ENCODE assay signal across 24 cellular contexts in the genomic region with DNA sequence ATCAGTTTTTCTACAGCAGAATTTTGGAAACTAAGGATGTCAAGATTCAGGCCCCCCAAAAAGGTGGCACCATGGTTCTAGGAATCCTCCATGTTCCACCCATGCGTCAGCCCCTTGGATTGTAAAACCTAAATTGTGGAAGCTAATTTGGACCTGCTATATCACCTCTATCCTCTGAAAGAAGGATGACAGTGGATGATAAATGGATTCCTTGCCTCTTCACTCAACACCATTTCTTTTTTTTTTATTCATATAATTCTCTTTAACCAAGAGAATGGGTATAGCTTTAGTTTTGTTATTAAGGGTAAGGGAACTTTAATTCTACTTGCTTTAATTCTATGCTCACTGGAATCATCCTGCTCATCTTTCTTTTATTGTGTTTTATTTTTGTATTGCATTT.
DNase-seq lines count a peak whose midpoint lies in the region; ATAC-seq and TF ChIP-seq lines count a peak whose summit lies in the region.
"Had no signal": no experiment of that assay in that cellular context is flagged by ENCODE, and none has a peak within 500 bp of the region (broad histone marks: within the 10 kb centered on the region; RNA-seq: fewer than 3 reads in every experiment).

No MANE protein-coding gene starts in this region.

- peaks cover 92% of the 10 kb centered on the region for H3K79me2 ChIP-seq in GM23338 (replicated peaks; ENCODE audit: insufficient read depth)

- H3K4me1 Mint-ChIP-seq in GM23338: peaks cover 73% of the 10 kb centered on the region
- peaks cover 42% of the 10 kb centered on the region for H3K4me1 Mint-ChIP-seq in endodermal cell

- 100% methylated on average over 1 of the region's 1 CpG for WGBS in endodermal cell (ENCODE audit: insufficient coverage in 1 of 2, insufficient read length in 1 of 2), 2 experiments

- no peaks in the 10 kb centered on the region for H3K9me3 Mint-ChIP-seq in GM23338
- no peaks in the 10 kb centered on the region for H3K9me3 Mint-ChIP-seq in endodermal cell
- H3K9me3 Mint-ChIP-seq: CD8-positive, alpha-beta T cell had no signal

- no peaks in the 10 kb centered on the region for H3K27me3 ChIP-seq in GM23338 (ENCODE audit: insufficient read depth)
- H3K27me3 ChIP-seq in endodermal cell (ENCODE audit: control insufficient read depth, insufficient read depth, low read length, poor library complexity, severe bottlenecking): no peaks in the 10 kb centered on the region
- no peaks in the 10 kb centered on the region for H3K27me3 ChIP-seq in thoracic aorta (replicated peaks; ENCODE audit: insufficient read depth)
- H3K27me3 ChIP-seq in A673 (replicated peaks; ENCODE audit: insufficient read depth, low read depth, low read length, poor library complexity): no peaks in the 10 kb centered on the region
- H3K27me3 ChIP-seq: SJSA1 had no signal

- H3K27ac ChIP-seq in GM23338 (ENCODE audit: low read depth) (0 out of 2 replicates have a peak overlapping the region, but pooled peaks have one; percentile 6), SK-N-MC (peak overlapping the region; percentile 81), endodermal cell (ENCODE audit: low read depth, low read length) (no peak overlapping the region), thoracic aorta (peak overlapping the region; percentile 40 to 72), A673 (ENCODE audit: low read depth, low read length, poor library complexity, severe bottlenecking) (no peak overlapping the region)
- H3K27ac ChIP-seq: A549, PC-9, SJSA1 had no signal

- H3K36me3 ChIP-seq in GM23338 (ENCODE audit: insufficient read depth): no peaks in the 10 kb centered on the region
- no peaks in the 10 kb centered on the region for H3K36me3 ChIP-seq in SK-N-MC (ENCODE audit: insufficient read depth, low read length)
- no peaks in the 10 kb centered on the region for H3K36me3 ChIP-seq in endodermal cell (ENCODE audit: control insufficient read depth, insufficient read depth, low read length)
- no peaks in the 10 kb centered on the region for H3K36me3 ChIP-seq in thoracic aorta
- H3K36me3 ChIP-seq in A673 (ENCODE audit: insufficient read depth, low read length, poor library complexity, severe bottlenecking): no peaks in the 10 kb centered on the region
- H3K36me3 ChIP-seq: SJSA1 had no signal

- no peaks in the 10 kb centered on the region for H3K9me2 ChIP-seq in GM23338 (ENCODE audit: insufficient read depth)

- no peak overlapping the region for H2AFZ ChIP-seq in GM23338
- H2AFZ ChIP-seq: PC-9 had no signal

- H3K9me3 ChIP-seq in SK-N-MC (ENCODE audit: low read depth, low read length): no peaks in the 10 kb centered on the region
- H3K9me3 ChIP-seq in endodermal cell (ENCODE audit: control insufficient read depth, low read length): no peaks in the 10 kb centered on the region
- H3K9me3 ChIP-seq in thoracic aorta: no peaks in the 10 kb centered on the region
- H3K9me3 ChIP-seq in A673 (ENCODE audit: low read depth, low read length, poor library complexity, severe bottlenecking): no peaks in the 10 kb centered on the region
- H3K9me3 ChIP-seq: A549, Caco-2, SJSA1 had no signal

- no TSS peak for BruUV-seq in A673 (replicated peaks; lab: Mats Ljungman, UMichigan)

- H3K36me3 Mint-ChIP-seq in GM23338 (ENCODE audit: low read depth): peaks cover 7% of the 10 kb centered on the region; the same call in 1 of the 3 replicates
- H3K36me3 Mint-ChIP-seq in endodermal cell (ENCODE audit: low read depth): peaks cover 2% of the 10 kb centered on the region
- H3K36me3 Mint-ChIP-seq: CD8-positive, alpha-beta T cell had no signal

- ATAC-seq in GM23338: no peak
- ATAC-seq in thoracic aorta (ENCODE audit: insufficient number of reproducible peaks, low FRiP score, low read depth): no peak
- ATAC-seq in HG03521 (IDR thresholded peaks at IDR 0.05; ENCODE audit: unreplicated experiment): no peak
- ATAC-seq: A549; CD8-positive, alpha-beta T cell; HCT116; HepG2; Right ventricle myocardium inferior had no signal

- no peaks in the 10 kb centered on the region for H3F3A ChIP-seq in GM23338 (replicated peaks; ENCODE audit: low read depth)

- H3K27ac Mint-ChIP-seq in GM23338 (peak overlapping the region; percentile 9), endodermal cell (no peak overlapping the region)
- H3K27ac Mint-ChIP-seq: CD8-positive, alpha-beta T cell had no signal

- H3K27me3 Mint-ChIP-seq in GM23338 (ENCODE audit: insufficient read depth, low read depth, poor library complexity) (peaks cover 8% of the 10 kb centered on the region), endodermal cell (ENCODE audit: insufficient read depth) (no peaks in the 10 kb centered on the region)

- H3K4me3 ChIP-seq in GM23338 (no peak overlapping the region), SK-N-MC (peak overlapping the region; percentile 59), endodermal cell (ENCODE audit: low read length) (peak overlapping the region; percentile 6), thoracic aorta (no peak overlapping the region), A673 (ENCODE audit: low read depth, low read length, poor library complexity, severe bottlenecking) (no peak overlapping the region)
- H3K4me3 ChIP-seq: A549, PC-9, SJSA1 had no signal

- H3K4me1 ChIP-seq in GM23338 (ENCODE audit: insufficient read depth): peaks cover 70% of the 10 kb centered on the region
- peaks cover 11% of the 10 kb centered on the region for H3K4me1 ChIP-seq in endodermal cell (ENCODE audit: control insufficient read depth, insufficient read depth, low read length)
- H3K4me1 ChIP-seq in thoracic aorta (ENCODE audit: control insufficient read depth in 1 of 2, low read depth in 2 of 2): peaks cover 51 to 67% of the 10 kb centered on the region in 2 donors
- H3K4me1 ChIP-seq in A673 (ENCODE audit: insufficient read depth, low read length, poor library complexity, severe bottlenecking): peaks cover 36% of the 10 kb centered on the region
- H3K4me1 ChIP-seq: Caco-2 had no signal

- DNase-seq in GM23338 (ENCODE audit: low spot score) (no peak), SK-N-MC (ENCODE audit: low read depth, low spot score) (no peak), endodermal cell (no peak), thoracic aorta (ENCODE audit: low spot score) (no peak), NCI-H526 treated with DMSO at 0.1 percent for 48 hours (lab: John Stamatoyannopoulos, UW) (no peak), A673 (ENCODE audit: low spot score) (no peak)
- DNase-seq: C1 segment of cervical spinal cord; Caco-2; CD8-positive, alpha-beta T cell; EL; GDM1; MV-4-11; NCI-H1105; NCI-H146; NCI-H2029; NCI-H446 treated with DMSO at 0.1 percent for 48 hours; NCI-H526; PC-9 had no signal

- POLR2A ChIA-PET in A673 (lab: Charles Lee; ENCODE audit: low non-redundant PET): interaction anchor here (0.7 kb wide), 1 partner anchor 11 kb away, joined by 3 read pairs; no protein-coding TSS in a partner anchor

- intact Hi-C loops in A673 (cut with micrococcal nuclease; ENCODE audit: unreplicated experiment): loop anchor here (5.0 kb wide), 1 partner anchor 93 kb away; no protein-coding TSS in a partner anchor

- H4K20me1 ChIP-seq in GM23338 (replicated peaks; ENCODE audit: insufficient read depth): no peaks in the 10 kb centered on the region

- H3K9ac ChIP-seq in SK-N-MC (ENCODE audit: insufficient read length) (no peak overlapping the region), endodermal cell (ENCODE audit: extremely low read depth, low read length, poor library complexity, severe bottlenecking) (no peak overlapping the region)

- H3K4me3 Mint-ChIP-seq in GM23338 (0 out of 3 replicates have a peak overlapping the region, but pooled peaks have one; percentile 4), endodermal cell (no peak overlapping the region)
- H3K4me3 Mint-ChIP-seq: CD8-positive, alpha-beta T cell had no signal

- CTCF ChIA-PET in A673 (lab: Charles Lee): no interaction called here

- TF ChIP-seq CTCF in GM23338 (conservative IDR thresholded peaks at IDR 0.05; ENCODE audit: low read depth in 2 of 2): no peak
- TF ChIP-seq CTCF in endodermal cell (conservative IDR thresholded peaks at IDR 0.05): no peak
- TF ChIP-seq CTCF in thoracic aorta (IDR thresholded peaks at IDR 0.05): no peak
- no peak for TF ChIP-seq CTCF in A673 (conservative IDR thresholded peaks at IDR 0.05; ENCODE audit: low read depth, low read length)

- H3K4me2 ChIP-seq in GM23338: peak overlapping the region; percentile 7; the same call in 1 of the 2 replicates
- H3K4me2 ChIP-seq: PC-9 had no signal

TF ChIP-seq in GM23338, 12 proteins besides CTCF, POLR2A, EP300 and RAD21 (continues in another document):
- no peak for TF ChIP-seq ETS1 (IDR thresholded peaks at IDR 0.05)
- TF ChIP-seq, protein P1, sequence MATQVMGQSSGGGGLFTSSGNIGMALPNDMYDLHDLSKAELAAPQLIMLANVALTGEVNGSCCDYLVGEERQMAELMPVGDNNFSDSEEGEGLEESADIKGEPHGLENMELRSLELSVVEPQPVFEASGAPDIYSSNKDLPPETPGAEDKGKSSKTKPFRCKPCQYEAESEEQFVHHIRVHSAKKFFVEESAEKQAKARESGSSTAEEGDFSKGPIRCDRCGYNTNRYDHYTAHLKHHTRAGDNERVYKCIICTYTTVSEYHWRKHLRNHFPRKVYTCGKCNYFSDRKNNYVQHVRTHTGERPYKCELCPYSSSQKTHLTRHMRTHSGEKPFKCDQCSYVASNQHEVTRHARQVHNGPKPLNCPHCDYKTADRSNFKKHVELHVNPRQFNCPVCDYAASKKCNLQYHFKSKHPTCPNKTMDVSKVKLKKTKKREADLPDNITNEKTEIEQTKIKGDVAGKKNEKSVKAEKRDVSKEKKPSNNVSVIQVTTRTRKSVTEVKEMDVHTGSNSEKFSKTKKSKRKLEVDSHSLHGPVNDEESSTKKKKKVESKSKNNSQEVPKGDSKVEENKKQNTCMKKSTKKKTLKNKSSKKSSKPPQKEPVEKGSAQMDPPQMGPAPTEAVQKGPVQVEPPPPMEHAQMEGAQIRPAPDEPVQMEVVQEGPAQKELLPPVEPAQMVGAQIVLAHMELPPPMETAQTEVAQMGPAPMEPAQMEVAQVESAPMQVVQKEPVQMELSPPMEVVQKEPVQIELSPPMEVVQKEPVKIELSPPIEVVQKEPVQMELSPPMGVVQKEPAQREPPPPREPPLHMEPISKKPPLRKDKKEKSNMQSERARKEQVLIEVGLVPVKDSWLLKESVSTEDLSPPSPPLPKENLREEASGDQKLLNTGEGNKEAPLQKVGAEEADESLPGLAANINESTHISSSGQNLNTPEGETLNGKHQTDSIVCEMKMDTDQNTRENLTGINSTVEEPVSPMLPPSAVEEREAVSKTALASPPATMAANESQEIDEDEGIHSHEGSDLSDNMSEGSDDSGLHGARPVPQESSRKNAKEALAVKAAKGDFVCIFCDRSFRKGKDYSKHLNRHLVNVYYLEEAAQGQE (IDR thresholded peaks at IDR 0.05; ENCODE audit: unreplicated experiment): no peak
- no peak for TF ChIP-seq POLR2AphosphoS5 (IDR thresholded peaks at IDR 0.05; ENCODE audit: low read depth)

Comparison
In these comparisons a context has a peak if more than half of its experiments do, and no peak if none do; other contexts are left out.
1. H3K27ac ChIP-seq: peak in GM23338 (single experiment), SK-N-MC (single experiment) and thoracic aorta (2 of 2); none in endodermal cell (single experiment) and A673 (single experiment).
2. H3K4me3 ChIP-seq: peak in SK-N-MC (single experiment) and endodermal cell (single experiment); none in GM23338 (single experiment), thoracic aorta (single experiment) and A673 (single experiment).